9 cellular contexts compared by ENCODE assay signal in genomic region chr2:198371902-198372611, GRCh38.
A peak's percentile ranks its signal among the peaks of the same experiment; 100 is the strongest.
DNase-seq lines count a peak whose midpoint lies in the region; ATAC-seq and TF ChIP-seq lines count a peak whose summit lies in the region.
"Had no signal": no experiment of that assay in that cellular context is flagged by ENCODE, and none has a peak within 500 bp of the region (broad histone marks: within the 10 kb centered on the region; RNA-seq: fewer than 3 reads in every experiment).

No MANE protein-coding gene starts in this region.

- WGBS in suprapubic skin, result 53% methylated on average over 12 of the region's 12 CpGs
- WGBS in prostate gland, result 83% methylated on average over 12 of the region's 12 CpGs

- peak overlapping the region; percentile 54 for H3K4me3 ChIP-seq in BLaER1
- H3K4me3 ChIP-seq in suprapubic skin, result peak overlapping the region; percentile 24
- H3K4me3 ChIP-seq in prostate gland, result no peak overlapping the region

- H3K4me3 Mint-ChIP-seq in T-helper 2 cell treated with Interferon-gamma antibody and Interleukin-4, amounts not matched to agents 5 μg/mL and 100 μg/mL, for 36 hours, result peak overlapping the region; percentile 60
- no peak overlapping the region for H3K4me3 Mint-ChIP-seq in activated CD4-positive, alpha-beta T cell treated with anti-CD3 and anti-CD28 coated beads, Interleukin-2, amount 10 ng/mL, durations not matched to agents 7 days and 5 days

- POLR2A ChIA-PET in activated CD4-positive, alpha-beta T cell treated with anti-CD3 and anti-CD28 coated beads, Interleukin-2, amount 10 ng/mL, durations not matched to agents 7 days and 5 days (lab: Charles Lee), result no interaction called here

- no peak overlapping the region for H3K27ac Mint-ChIP-seq in T-helper 2 cell treated with Interferon-gamma antibody and Interleukin-4, amounts not matched to agents 5 μg/mL and 100 μg/mL, for 36 hours
- no peak overlapping the region for H3K27ac Mint-ChIP-seq in activated CD4-positive, alpha-beta T cell treated with anti-CD3 and anti-CD28 coated beads, Interleukin-2, amount 10 ng/mL, durations not matched to agents 7 days and 5 days

- CTCF ChIA-PET in activated CD4-positive, alpha-beta T cell treated with anti-CD3 and anti-CD28 coated beads, Interleukin-2, amount 10 ng/mL, durations not matched to agents 7 days and 5 days (lab: Charles Lee), result no interaction called here

- intact Hi-C loops in prostate gland (cut with DNase I), result no loop called here

- TF ChIP-seq EP300 in suprapubic skin (IDR thresholded peaks at IDR 0.05), result no peak

- no peak for DNase-seq in T-helper 2 cell treated with Interferon-gamma antibody and Interleukin-4, amounts not matched to agents 5 μg/mL and 100 μg/mL, for 36 hours (ENCODE audit: low spot score)
- DNase-seq in suprapubic skin (ENCODE audit: low spot score in 2 of 2), result no peak
- no peak for DNase-seq in prostate gland (ENCODE audit: low spot score)
- no peak for DNase-seq in C1 segment of cervical spinal cord (lab: John Stamatoyannopoulos, UW)
- no peak for DNase-seq in activated CD4-positive, alpha-beta T cell treated with anti-CD3 and anti-CD28 coated beads, Interleukin-2, amount 10 ng/mL, durations not matched to agents 7 days and 5 days

- peak overlapping the region; percentile 82 for H3K4me2 ChIP-seq in BLaER1

- TF ChIP-seq POLR2A in suprapubic skin (IDR thresholded peaks at IDR 0.05) (no peak), prostate gland (IDR thresholded peaks at IDR 0.05) (no peak)

- no peaks in the 10 kb centered on the region for H3K36me3 ChIP-seq in BLaER1
- H3K36me3 ChIP-seq in suprapubic skin, result no peaks in the 10 kb centered on the region
- no peaks in the 10 kb centered on the region for H3K36me3 ChIP-seq in prostate gland

- H3K9me3 Mint-ChIP-seq in T-helper 2 cell treated with Interferon-gamma antibody and Interleukin-4, amounts not matched to agents 5 μg/mL and 100 μg/mL, for 36 hours, result no peaks in the 10 kb centered on the region
- no peaks in the 10 kb centered on the region for H3K9me3 Mint-ChIP-seq in activated CD4-positive, alpha-beta T cell treated with anti-CD3 and anti-CD28 coated beads, Interleukin-2, amount 10 ng/mL, durations not matched to agents 7 days and 5 days

- H3K4me1 ChIP-seq in BLaER1, result peaks cover 30% of the 10 kb centered on the region
- no peaks in the 10 kb centered on the region for H3K4me1 ChIP-seq in suprapubic skin
- H3K4me1 ChIP-seq in prostate gland (replicated peaks), result no peaks in the 10 kb centered on the region

- no peaks in the 10 kb centered on the region for H3K36me3 Mint-ChIP-seq in T-helper 2 cell treated with Interferon-gamma antibody and Interleukin-4, amounts not matched to agents 5 μg/mL and 100 μg/mL, for 36 hours (ENCODE audit: low read depth)
- H3K36me3 Mint-ChIP-seq in activated CD4-positive, alpha-beta T cell treated with anti-CD3 and anti-CD28 coated beads, Interleukin-2, amount 10 ng/mL, durations not matched to agents 7 days and 5 days (ENCODE audit: low read depth), result no peaks in the 10 kb centered on the region

- peaks cover 59% of the 10 kb centered on the region for H3K27me3 Mint-ChIP-seq in T-helper 2 cell treated with Interferon-gamma antibody and Interleukin-4, amounts not matched to agents 5 μg/mL and 100 μg/mL, for 36 hours (ENCODE audit: low read depth)
- peaks cover 33% of the 10 kb centered on the region for H3K27me3 Mint-ChIP-seq in activated CD4-positive, alpha-beta T cell treated with anti-CD3 and anti-CD28 coated beads, Interleukin-2, amount 10 ng/mL, durations not matched to agents 7 days and 5 days

- peak overlapping the region; percentile 68 for H3K27ac ChIP-seq in BLaER1
- no peak overlapping the region for H3K27ac ChIP-seq in suprapubic skin
- H3K27ac ChIP-seq in prostate gland, result no peak overlapping the region
- H3K27ac ChIP-seq: HL-60 had no signal

- ATAC-seq in GM19324 (IDR thresholded peaks at IDR 0.05; ENCODE audit: low FRiP score, unreplicated experiment) (peak; percentile 92), HG03159 (IDR thresholded peaks at IDR 0.05; ENCODE audit: unreplicated experiment) (peak; percentile 98)

- H3K9me3 ChIP-seq in BLaER1 (no peaks in the 10 kb centered on the region), suprapubic skin (no peaks in the 10 kb centered on the region), prostate gland (no peaks in the 10 kb centered on the region)

- H3K9ac ChIP-seq in BLaER1, result peak overlapping the region; percentile 63; the same call in 1 of the 2 replicates

- peaks cover 12% of the 10 kb centered on the region for H3K4me1 Mint-ChIP-seq in T-helper 2 cell treated with Interferon-gamma antibody and Interleukin-4, amounts not matched to agents 5 μg/mL and 100 μg/mL, for 36 hours (ENCODE audit: low read depth)
- peaks cover 8% of the 10 kb centered on the region for H3K4me1 Mint-ChIP-seq in activated CD4-positive, alpha-beta T cell treated with anti-CD3 and anti-CD28 coated beads, Interleukin-2, amount 10 ng/mL, durations not matched to agents 7 days and 5 days

- no peak for TF ChIP-seq CTCF in suprapubic skin (IDR thresholded peaks at IDR 0.05)
- TF ChIP-seq CTCF in prostate gland (IDR thresholded peaks at IDR 0.05), result no peak

- no peaks in the 10 kb centered on the region for H4K20me1 ChIP-seq in BLaER1

- H3K27me3 ChIP-seq in BLaER1 (no peaks in the 10 kb centered on the region), suprapubic skin (no peaks in the 10 kb centered on the region), prostate gland (replicated peaks; ENCODE audit: insufficient read depth) (no peaks in the 10 kb centered on the region)

Comparison
In these comparisons a context has a peak if more than half of its experiments do, and no peak if none do; other contexts are left out.
1. H3K4me3 ChIP-seq: peak in BLaER1 (single experiment) and suprapubic skin (single experiment); none in prostate gland (0 of 2).